21 cellular contexts compared by ENCODE assay signal in genomic region chr2:54503828-54504227, GRCh38.
"Had no signal": no experiment of that assay in that cellular context is flagged by ENCODE, and none has a peak within 500 bp of the region (broad histone marks: within the 10 kb centered on the region; RNA-seq: fewer than 3 reads in every experiment).

No MANE protein-coding gene starts in this region.

- H3K4me2 ChIP-seq: KMS-11 had no signal

- H3K9me3 ChIP-seq: SJCRH30 had no signal

- H3K9me3 Mint-ChIP-seq: activated CD8-positive, alpha-beta T cell treated with anti-CD3 and anti-CD28 coated beads for 36 hours; activated naive CD4-positive, alpha-beta T cell treated with anti-CD3 and anti-CD28 coated beads, Interleukin-2, amount 10 ng/mL, durations not matched to agents 7 days and 5 days; activated naive CD8-positive, alpha-beta T cell treated with anti-CD3 and anti-CD28 coated beads, Interleukin-2, amount 50 U/mL, for 24 hours had no signal

- DNase-seq: activated CD4-positive, alpha-beta T cell treated with anti-CD3 and anti-CD28 coated beads for 1 hour; activated T-cell treated with anti-CD3 and anti-CD28 coated beads, Interleukin-2, amount 50 U/mL, for 1 hour; brain microvascular endothelial cell; central memory CD4-positive, alpha-beta T cell; MV-4-11; NCI-H1092; NCI-H187; NCI-H2029 treated with DMSO at 0.1 percent for 48 hours; NCI-H2107; NCI-H2171; NCI-H510A; NK-92 treated with Interleukin-12 subunit alpha and Interleukin-12 subunit beta, amount 100 ng/mL, for 24 hours; T1000 had no signal

- H3K4me3 Mint-ChIP-seq: activated CD8-positive, alpha-beta T cell treated with anti-CD3 and anti-CD28 coated beads for 36 hours; activated naive CD4-positive, alpha-beta T cell treated with anti-CD3 and anti-CD28 coated beads, Interleukin-2, amount 10 ng/mL, durations not matched to agents 7 days and 5 days; activated naive CD8-positive, alpha-beta T cell; activated naive CD8-positive, alpha-beta T cell treated with anti-CD3 and anti-CD28 coated beads, Interleukin-2, amount 50 U/mL, for 24 hours had no signal

- H3K27ac ChIP-seq: brain microvascular endothelial cell, KMS-11, SJCRH30, SK-N-MC, WERI-Rb-1 had no signal

- H3K27me3 ChIP-seq: brain microvascular endothelial cell, SJCRH30 had no signal

- H3K4me3 ChIP-seq: SJCRH30, SK-N-MC had no signal

- H3K36me3 Mint-ChIP-seq: activated naive CD4-positive, alpha-beta T cell treated with anti-CD3 and anti-CD28 coated beads, Interleukin-2, amount 10 ng/mL, durations not matched to agents 7 days and 5 days; activated naive CD8-positive, alpha-beta T cell had no signal

- H3K36me3 ChIP-seq: brain microvascular endothelial cell, SJCRH30, WERI-Rb-1 had no signal

- H3K27ac Mint-ChIP-seq: activated CD8-positive, alpha-beta T cell treated with anti-CD3 and anti-CD28 coated beads for 36 hours; activated naive CD4-positive, alpha-beta T cell treated with anti-CD3 and anti-CD28 coated beads, Interleukin-2, amount 10 ng/mL, durations not matched to agents 7 days and 5 days; activated naive CD8-positive, alpha-beta T cell; activated naive CD8-positive, alpha-beta T cell treated with anti-CD3 and anti-CD28 coated beads, Interleukin-2, amount 50 U/mL, for 24 hours had no signal

- H3K27me3 Mint-ChIP-seq: activated naive CD8-positive, alpha-beta T cell; activated naive CD8-positive, alpha-beta T cell treated with anti-CD3 and anti-CD28 coated beads, Interleukin-2, amount 50 U/mL, for 24 hours had no signal

- H3K9ac ChIP-seq: KMS-11 had no signal

- H3K4me1 Mint-ChIP-seq: activated naive CD4-positive, alpha-beta T cell treated with anti-CD3 and anti-CD28 coated beads, Interleukin-2, amount 10 ng/mL, durations not matched to agents 7 days and 5 days; activated naive CD8-positive, alpha-beta T cell treated with anti-CD3 and anti-CD28 coated beads, Interleukin-2, amount 50 U/mL, for 24 hours had no signal
